15 cellular contexts compared by ENCODE assay signal in genomic region chr2:237350070-237350469, GRCh38.
"Had no signal": no experiment of that assay in that cellular context is flagged by ENCODE, and none has a peak within 500 bp of the region (broad histone marks: within the 10 kb centered on the region; RNA-seq: fewer than 3 reads in every experiment).

No MANE protein-coding gene starts in this region.

- H3K4me1 ChIP-seq: left lung, pancreas, spleen had no signal

- H3K36me3 Mint-ChIP-seq: activated naive CD4-positive, alpha-beta T cell treated with anti-CD3 and anti-CD28 coated beads, Interleukin-2, amount 50 U/mL, for 72 hours; stimulated activated naive B cell treated with anti-CD40 and anti-IgM and Interleukin-4, amounts not matched to agents 10 μg/mL and 1 μg/mL and 100 μg/mL, for 72 hours had no signal

- H3K9me3 Mint-ChIP-seq: activated naive CD4-positive, alpha-beta T cell treated with anti-CD3 and anti-CD28 coated beads, Interleukin-2, amount 50 U/mL, for 72 hours; activated T-helper 1 cell treated with anti-CD3 and anti-CD28 coated beads, Interleukin-12 subunit alpha, Interleukin-12 subunit beta, Interleukin-2, Interleukin-4 antibody, amounts not matched to agents 30 ng/mL and 10 ng/mL and 1 ng/mL, durations not matched to agents 14 hours and 24 hours and 36 hours had no signal

- H3K4me1 Mint-ChIP-seq: stimulated activated naive B cell treated with anti-CD40 and anti-IgM and Interleukin-4, amounts not matched to agents 10 μg/mL and 1 μg/mL and 100 μg/mL, for 72 hours; T-helper 17 cell had no signal

- H3K4me3 Mint-ChIP-seq: activated T-helper 1 cell treated with anti-CD3 and anti-CD28 coated beads, Interleukin-12 subunit alpha, Interleukin-12 subunit beta, Interleukin-2, Interleukin-4 antibody, amounts not matched to agents 30 ng/mL and 10 ng/mL and 1 ng/mL, durations not matched to agents 14 hours and 24 hours and 36 hours; stimulated activated naive B cell treated with anti-CD40 and anti-IgM and Interleukin-4, amounts not matched to agents 10 μg/mL and 1 μg/mL and 100 μg/mL, for 72 hours; T-helper 17 cell had no signal

- H3K27me3 ChIP-seq: pancreas, thyroid gland had no signal

- H3K27me3 Mint-ChIP-seq: T-helper 17 cell had no signal

- H3K27ac Mint-ChIP-seq: activated naive CD4-positive, alpha-beta T cell treated with anti-CD3 and anti-CD28 coated beads, Interleukin-2, amount 50 U/mL, for 72 hours; activated T-helper 1 cell treated with anti-CD3 and anti-CD28 coated beads, Interleukin-12 subunit alpha, Interleukin-12 subunit beta, Interleukin-2, Interleukin-4 antibody, amounts not matched to agents 30 ng/mL and 10 ng/mL and 1 ng/mL, durations not matched to agents 14 hours and 24 hours and 36 hours; stimulated activated naive B cell treated with anti-CD40 and anti-IgM and Interleukin-4, amounts not matched to agents 10 μg/mL and 1 μg/mL and 100 μg/mL, for 72 hours; T-helper 17 cell had no signal

- H3K27ac ChIP-seq: foreskin keratinocyte, left lung, pancreas, spleen, thyroid gland, VCaP had no signal

- H3K9me3 ChIP-seq: left lung, pancreas, spleen, thyroid gland had no signal

- H3K4me3 ChIP-seq: left lung, pancreas, spleen, thyroid gland had no signal

- H3K36me3 ChIP-seq: left lung, pancreas, thyroid gland had no signal

- DNase-seq: activated CD4-positive, alpha-beta T cell treated with anti-CD3 and anti-CD28 coated beads for 1 hour; activated gamma-delta T cell treated with Interleukin-2 at 50 U/mL for 16 hours; effector CD4-positive, alpha-beta T cell; foreskin keratinocyte; kidney; left lung; pancreas; spleen; stimulated activated CD4-positive, alpha-beta T cell treated with anti-CD3 and anti-CD28 coated beads, Interleukin-4, amount 100 ng/mL, for 4 hours; stimulated activated naive B cell treated with anti-CD40 and anti-IgM and Interleukin-4, amounts not matched to agents 10 μg/mL and 1 μg/mL and 100 μg/mL, for 72 hours; T-helper 17 cell; thyroid gland had no signal
